ENCODE assay signal across 8 cellular contexts in the genomic region with DNA sequence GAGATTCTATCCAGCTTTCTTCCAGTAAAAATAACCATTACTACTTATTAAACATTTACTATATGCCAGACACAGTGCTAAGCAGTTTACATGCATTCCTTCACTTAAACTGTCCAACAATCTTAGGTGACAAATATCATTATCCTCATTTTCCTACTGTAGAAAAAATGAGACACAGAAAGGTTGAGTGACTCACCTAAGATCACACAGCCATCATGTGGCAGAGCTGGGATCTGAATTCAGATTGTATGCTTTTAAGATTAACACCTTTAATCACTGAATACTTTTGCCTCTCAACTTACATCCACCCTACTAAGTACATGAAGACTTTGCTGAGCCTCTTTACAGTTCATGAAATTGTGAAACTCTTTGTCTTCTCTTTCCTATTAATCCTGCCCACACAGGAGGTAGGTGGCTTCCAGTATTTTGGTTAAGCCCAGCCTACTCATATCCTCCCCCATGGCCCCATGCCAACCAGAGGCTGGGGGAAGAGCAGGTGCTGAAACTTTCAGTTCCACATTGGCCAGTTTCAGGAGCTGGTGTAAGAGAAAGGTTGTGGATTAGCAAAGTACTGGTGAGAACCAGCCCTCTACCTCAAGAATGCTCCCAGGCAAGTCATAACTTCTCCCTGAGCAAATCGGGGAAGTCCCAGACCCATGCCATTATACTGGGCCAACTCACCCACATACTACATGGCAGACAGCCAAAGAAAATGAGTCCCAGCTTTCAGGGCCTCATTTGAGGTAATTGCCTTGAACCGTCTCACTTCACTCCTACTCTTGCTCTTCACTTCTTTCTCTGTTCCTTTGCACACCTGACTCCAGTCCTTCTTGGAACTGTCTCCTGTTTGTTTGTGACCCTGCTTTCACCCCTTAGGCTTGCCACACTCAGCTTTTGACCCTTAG.
DNase-seq lines count a peak whose midpoint lies in the region; ATAC-seq and TF ChIP-seq lines count a peak whose summit lies in the region.

No MANE protein-coding gene starts in this region.

- H3K4me3 ChIP-seq in MM.1S (ENCODE audit: low read length), result no peak overlapping the region
- no peak overlapping the region for H3K4me3 ChIP-seq in esophagus squamous epithelium

- H3K4me2 ChIP-seq in MM.1S (ENCODE audit: low read depth, low read length), result peak overlapping the region; percentile 12; the same call in 1 of the 2 replicates

- H3K27ac ChIP-seq in MM.1S (ENCODE audit: low read length), result peak overlapping the region; percentile 54; the same call in 1 of the 2 replicates
- H3K27ac ChIP-seq in esophagus squamous epithelium, result no peak overlapping the region

- TF ChIP-seq CTCF in MM.1S (IDR thresholded peaks at IDR 0.05; ENCODE audit: low read length) (no peak), esophagus squamous epithelium (IDR thresholded peaks at IDR 0.05) (no peak)

- no peak overlapping the region for H3K9ac ChIP-seq in MM.1S (ENCODE audit: low read length)

- no peaks in the 10 kb centered on the region for H4K20me1 ChIP-seq in MM.1S (ENCODE audit: insufficient read depth, low read length)

- H3K4me1 ChIP-seq in MM.1S (ENCODE audit: low read length), result peaks cover 43% of the 10 kb centered on the region
- peaks cover 0 to 14% (median 0%) of the 10 kb centered on the region in 3 donors for H3K4me1 ChIP-seq in esophagus squamous epithelium

- no peak overlapping the region for H2AFZ ChIP-seq in MM.1S (ENCODE audit: low read length)

- no peak for TF ChIP-seq POLR2A in esophagus squamous epithelium (IDR thresholded peaks at IDR 0.05)

- intact Hi-C loops in esophagus squamous epithelium (cut with DNase I), result no loop called here

- WGBS in esophagus squamous epithelium, 2 donors, result 13 to 37% methylated on average over 1 to 2 of the region's 2 CpGs

- no peaks in the 10 kb centered on the region for H3K79me2 ChIP-seq in MM.1S (ENCODE audit: low read length)

- peak; percentile 97 for DNase-seq in MM.1S
- DNase-seq in esophagus squamous epithelium (lab: John Stamatoyannopoulos, UW), result peak; percentile 0
- DNase-seq in GM03348 (ENCODE audit: low spot score), result no peak
- no peak for DNase-seq in KG1 (lab: John Stamatoyannopoulos, UW)
- DNase-seq in superior temporal gyrus (ENCODE audit: extremely low spot score), result no peak
- DNase-seq in NCI-H2081 (lab: John Stamatoyannopoulos, UW), result no peak

- H3K27me3 ChIP-seq in MM.1S (replicated peaks; ENCODE audit: insufficient read depth, low read length) (peaks cover 11% of the 10 kb centered on the region; the same call in 1 of the 2 replicates), esophagus squamous epithelium (no peaks in the 10 kb centered on the region)

- H3K9me2 ChIP-seq in MM.1S (replicated peaks; ENCODE audit: insufficient read depth, low read length), result no peaks in the 10 kb centered on the region

- H3F3A ChIP-seq in MM.1S (ENCODE audit: insufficient read depth, low read length), result peaks cover 19% of the 10 kb centered on the region

- H3K36me3 ChIP-seq in MM.1S (replicated peaks; ENCODE audit: insufficient read depth, low read length), result no peaks in the 10 kb centered on the region
- H3K36me3 ChIP-seq in esophagus squamous epithelium, result no peaks in the 10 kb centered on the region

- H3K9me3 ChIP-seq in MM.1S (replicated peaks; ENCODE audit: insufficient read depth, low read length), result no peaks in the 10 kb centered on the region
- H3K9me3 ChIP-seq in esophagus squamous epithelium, result no peaks in the 10 kb centered on the region

- ATAC-seq in GM18873 (IDR thresholded peaks at IDR 0.05; ENCODE audit: low FRiP score, unreplicated experiment), result peak; percentile 98
- ATAC-seq in HG02571 (IDR thresholded peaks at IDR 0.05; ENCODE audit: unreplicated experiment), result peak; percentile 95

Comparison
In these comparisons a context has a peak if more than half of its experiments do, and no peak if none do; other contexts are left out.
1. DNase-seq: peak in MM.1S (single experiment) and esophagus squamous epithelium (single experiment); none in GM03348 (single experiment), KG1 (single experiment), superior temporal gyrus (single experiment) and NCI-H2081 (0 of 2).